In the genomic region with DNA sequence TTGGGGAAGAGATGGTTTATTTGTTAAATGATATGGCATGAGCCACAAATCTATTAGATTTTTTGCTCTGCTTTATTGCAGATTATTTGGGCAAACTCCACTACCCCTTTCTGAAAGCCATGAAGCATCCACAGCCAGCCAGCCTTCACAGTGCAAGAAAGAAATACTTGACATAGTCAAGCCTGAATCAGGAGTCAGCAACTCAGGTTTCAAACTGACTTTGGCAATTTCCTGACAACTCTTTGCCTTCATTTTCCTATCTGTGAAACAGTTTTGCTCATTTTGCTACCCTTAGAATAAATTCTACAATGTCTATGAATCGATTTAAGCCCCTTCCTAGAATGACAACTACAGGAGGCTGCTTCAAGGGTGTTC, we compare ENCODE assay signal across 17 cellular contexts.
DNase-seq lines count a peak whose midpoint lies in the region; ATAC-seq, FAIRE-seq and TF ChIP-seq lines count a peak whose summit lies in the region.
"Had no signal": no experiment of that assay in that cellular context is flagged by ENCODE, and none has a peak within 500 bp of the region (broad histone marks: within the 10 kb centered on the region; RNA-seq: fewer than 3 reads in every experiment).

No MANE protein-coding gene starts in this region.

- H3K36me3 Mint-ChIP-seq in activated T-cell treated with anti-CD3 and anti-CD28 coated beads, Interleukin-2, amount 50 U/mL, for 24 hours (ENCODE audit: low read depth): peaks cover 2% of the 10 kb centered on the region
- H3K36me3 Mint-ChIP-seq in activated T-cell treated with anti-CD3 and anti-CD28 coated beads, Interleukin-2, amount 50 U/mL, for 4 hours (ENCODE audit: insufficient read depth): no peaks in the 10 kb centered on the region
- no peaks in the 10 kb centered on the region for H3K36me3 Mint-ChIP-seq in activated T-helper 17 cell treated with anti-CD3 and anti-CD28 coated beads, Interleukin-2, amount 50 U/mL, for 72 hours (ENCODE audit: low read depth)
- H3K36me3 Mint-ChIP-seq: CD8-positive, alpha-beta T cell had no signal

- peak overlapping the region; percentile 80 for H3K27ac Mint-ChIP-seq in activated T-cell treated with anti-CD3 and anti-CD28 coated beads, Interleukin-2, amount 50 U/mL, for 24 hours
- no peak overlapping the region for H3K27ac Mint-ChIP-seq in activated T-helper 17 cell treated with anti-CD3 and anti-CD28 coated beads, Interleukin-2, amount 50 U/mL, for 72 hours
- H3K27ac Mint-ChIP-seq: CD8-positive, alpha-beta T cell had no signal

- H3K4me1 ChIP-seq in ACC112 (ENCODE audit: control insufficient read depth, insufficient read depth, low read length, unreplicated experiment): peaks cover 22% of the 10 kb centered on the region

- no peak for DNase-seq in activated T-cell treated with anti-CD3 and anti-CD28 coated beads, Interleukin-2, amount 50 U/mL, for 24 hours
- no peak for DNase-seq in activated T-cell treated with anti-CD3 and anti-CD28 coated beads, Interleukin-2, amount 50 U/mL, for 4 hours
- peak; percentile 5 for DNase-seq in myocyte (ENCODE audit: low read depth)
- DNase-seq in GM12892 (ENCODE audit: insufficient read length): no peak
- no peak for DNase-seq in SW 1271 (lab: John Stamatoyannopoulos, UW)
- DNase-seq: ACHN; CD8-positive, alpha-beta T cell; DMS79 treated with DMSO at 0.1 percent for 48 hours; IMR-90; Kasumi-1; NCI-H187 treated with DMSO at 0.1 percent for 48 hours; NCI-H446; PC-3 had no signal

- H3K79me2 ChIP-seq in ACC112 (ENCODE audit: control insufficient read depth, insufficient read depth, low read length, unreplicated experiment): no peaks in the 10 kb centered on the region

- H3K36me3 ChIP-seq in ACC112 (ENCODE audit: insufficient read depth, low read length): no peaks in the 10 kb centered on the region; the same call in 1 of the 2 replicates

- no peaks in the 10 kb centered on the region for H3K27me3 ChIP-seq in ACC112 (ENCODE audit: insufficient read depth, low read length)

- H2AFZ ChIP-seq in ACC112 (ENCODE audit: low read length, unreplicated experiment): no peak overlapping the region

- peak overlapping the region; percentile 35 for H3K4me3 Mint-ChIP-seq in activated T-cell treated with anti-CD3 and anti-CD28 coated beads, Interleukin-2, amount 50 U/mL, for 24 hours
- H3K4me3 Mint-ChIP-seq in activated T-cell treated with anti-CD3 and anti-CD28 coated beads, Interleukin-2, amount 50 U/mL, for 4 hours: no peak overlapping the region
- peak overlapping the region; percentile 19 for H3K4me3 Mint-ChIP-seq in activated T-helper 17 cell treated with anti-CD3 and anti-CD28 coated beads, Interleukin-2, amount 50 U/mL, for 72 hours
- H3K4me3 Mint-ChIP-seq: CD8-positive, alpha-beta T cell had no signal

- H3K27ac ChIP-seq in ACC112 (ENCODE audit: low read depth, low read length): peak overlapping the region; percentile 50

- no peak for FAIRE-seq in GM12892 (lab: Jason Lieb, UNC)
- FAIRE-seq: D721Med, G401.6 had no signal

- peaks cover 10% of the 10 kb centered on the region for H3K9me3 Mint-ChIP-seq in activated T-cell treated with anti-CD3 and anti-CD28 coated beads, Interleukin-2, amount 50 U/mL, for 24 hours
- no peaks in the 10 kb centered on the region for H3K9me3 Mint-ChIP-seq in activated T-cell treated with anti-CD3 and anti-CD28 coated beads, Interleukin-2, amount 50 U/mL, for 4 hours
- H3K9me3 Mint-ChIP-seq in activated T-helper 17 cell treated with anti-CD3 and anti-CD28 coated beads, Interleukin-2, amount 50 U/mL, for 72 hours: no peaks in the 10 kb centered on the region

- no peak for TF ChIP-seq POLR2A in GM12892 (IDR thresholded peaks at IDR 0.05; ENCODE audit: low read depth, low read length)

- no peak overlapping the region for H3K4me3 ChIP-seq in ACC112 (ENCODE audit: low read depth, low read length)

- ATAC-seq in activated T-cell treated with anti-CD3 and anti-CD28 coated beads, Interleukin-2, amount 50 U/mL, for 4 hours: no peak
- ATAC-seq in activated T-helper 17 cell treated with anti-CD3 and anti-CD28 coated beads, Interleukin-2, amount 50 U/mL, for 72 hours (replicated peaks): no peak
- ATAC-seq: CD8-positive, alpha-beta T cell; PC-3 had no signal

- H3K4me1 Mint-ChIP-seq in activated T-cell treated with anti-CD3 and anti-CD28 coated beads, Interleukin-2, amount 50 U/mL, for 24 hours (ENCODE audit: low read depth): peaks cover 52% of the 10 kb centered on the region
- peaks cover 43% of the 10 kb centered on the region for H3K4me1 Mint-ChIP-seq in activated T-cell treated with anti-CD3 and anti-CD28 coated beads, Interleukin-2, amount 50 U/mL, for 4 hours (ENCODE audit: low read depth)
- H3K4me1 Mint-ChIP-seq in activated T-helper 17 cell treated with anti-CD3 and anti-CD28 coated beads, Interleukin-2, amount 50 U/mL, for 72 hours: peaks cover 30% of the 10 kb centered on the region

- H3K27me3 Mint-ChIP-seq in activated T-cell treated with anti-CD3 and anti-CD28 coated beads, Interleukin-2, amount 50 U/mL, for 24 hours: no peaks in the 10 kb centered on the region
- no peaks in the 10 kb centered on the region for H3K27me3 Mint-ChIP-seq in activated T-cell treated with anti-CD3 and anti-CD28 coated beads, Interleukin-2, amount 50 U/mL, for 4 hours (ENCODE audit: low read depth)
- no peaks in the 10 kb centered on the region for H3K27me3 Mint-ChIP-seq in activated T-helper 17 cell treated with anti-CD3 and anti-CD28 coated beads, Interleukin-2, amount 50 U/mL, for 72 hours
